Comparison of ENCODE assay signal across 8 cellular contexts in genomic region chr11:122748968-122749687, GRCh38.
DNase-seq lines count a peak whose midpoint lies in the region; ATAC-seq and TF ChIP-seq lines count a peak whose summit lies in the region.

No MANE protein-coding gene starts in this region.

- 45% methylated on average over 6 of the region's 6 CpGs for WGBS in right cardiac atrium

- no peaks in the 10 kb centered on the region for H3K9me3 ChIP-seq in right cardiac atrium (ENCODE audit: control insufficient read depth, low read length)

- peaks cover 4% of the 10 kb centered on the region for H3K9me3 Mint-ChIP-seq in activated T-helper 1 cell treated with anti-CD3 and anti-CD28 coated beads, Interleukin-12 subunit alpha, Interleukin-12 subunit beta, Interleukin-2, Interleukin-4 antibody, amounts not matched to agents 30 ng/mL and 10 ng/mL and 1 ng/mL, durations not matched to agents 14 hours and 24 hours and 36 hours
- H3K9me3 Mint-ChIP-seq in nephron progenitor cell: no peaks in the 10 kb centered on the region

- H3K27ac Mint-ChIP-seq in activated T-helper 1 cell treated with anti-CD3 and anti-CD28 coated beads, Interleukin-12 subunit alpha, Interleukin-12 subunit beta, Interleukin-2, Interleukin-4 antibody, amounts not matched to agents 30 ng/mL and 10 ng/mL and 1 ng/mL, durations not matched to agents 14 hours and 24 hours and 36 hours: peak overlapping the region; percentile 5
- H3K27ac Mint-ChIP-seq in nephron progenitor cell: no peak overlapping the region

- peaks cover 5% of the 10 kb centered on the region for H3K36me3 Mint-ChIP-seq in activated T-helper 1 cell treated with anti-CD3 and anti-CD28 coated beads, Interleukin-12 subunit alpha, Interleukin-12 subunit beta, Interleukin-2, Interleukin-4 antibody, amounts not matched to agents 30 ng/mL and 10 ng/mL and 1 ng/mL, durations not matched to agents 14 hours and 24 hours and 36 hours (ENCODE audit: low read depth)
- H3K36me3 Mint-ChIP-seq in nephron progenitor cell (ENCODE audit: low read depth): no peaks in the 10 kb centered on the region

- peaks cover 10% of the 10 kb centered on the region for H3K27me3 Mint-ChIP-seq in activated T-helper 1 cell treated with anti-CD3 and anti-CD28 coated beads, Interleukin-12 subunit alpha, Interleukin-12 subunit beta, Interleukin-2, Interleukin-4 antibody, amounts not matched to agents 30 ng/mL and 10 ng/mL and 1 ng/mL, durations not matched to agents 14 hours and 24 hours and 36 hours (ENCODE audit: insufficient read depth)
- no peaks in the 10 kb centered on the region for H3K27me3 Mint-ChIP-seq in nephron progenitor cell (ENCODE audit: low read depth, poor library complexity)

- TF ChIP-seq POLR2A in NB4 (IDR thresholded peaks at IDR 0.05; ENCODE audit: extremely low read depth, insufficient read length): no peak

- H3K4me3 ChIP-seq in NB4 (ENCODE audit: low read depth, low read length) (no peak overlapping the region), right cardiac atrium (ENCODE audit: low read length) (no peak overlapping the region)

- no peak overlapping the region for H3K27ac ChIP-seq in right cardiac atrium (ENCODE audit: low read length)

- H3K4me1 ChIP-seq in right cardiac atrium (ENCODE audit: control insufficient read depth, insufficient read depth, low read length): peaks cover 1% of the 10 kb centered on the region

- peak; percentile 85 for ATAC-seq in GM18498 (IDR thresholded peaks at IDR 0.05; ENCODE audit: unreplicated experiment)
- ATAC-seq in HG02610 (IDR thresholded peaks at IDR 0.05; ENCODE audit: unreplicated experiment): peak; percentile 83
- ATAC-seq in right cardiac atrium: peak; percentile 70

- H3K4me3 Mint-ChIP-seq in activated T-helper 1 cell treated with anti-CD3 and anti-CD28 coated beads, Interleukin-12 subunit alpha, Interleukin-12 subunit beta, Interleukin-2, Interleukin-4 antibody, amounts not matched to agents 30 ng/mL and 10 ng/mL and 1 ng/mL, durations not matched to agents 14 hours and 24 hours and 36 hours: no peak overlapping the region
- H3K4me3 Mint-ChIP-seq in nephron progenitor cell: no peak overlapping the region

- no peaks in the 10 kb centered on the region for H3K27me3 ChIP-seq in right cardiac atrium (ENCODE audit: control insufficient read depth, insufficient read depth)

- intact Hi-C loops in activated T-helper 1 cell treated with anti-CD3 and anti-CD28 coated beads, Interleukin-12 subunit alpha, Interleukin-12 subunit beta, Interleukin-2, Interleukin-4 antibody, amounts not matched to agents 30 ng/mL and 10 ng/mL and 1 ng/mL, durations not matched to agents 14 hours and 24 hours and 36 hours (cut with micrococcal nuclease): loop anchor here (1.0 to 10.0 kb wide), 3 partner anchors 26 to 993 kb away; partner anchors contain the start of gene ZNF202
- intact Hi-C loops in right cardiac atrium (cut with DNase I): no loop called here

- peaks cover 20% of the 10 kb centered on the region for H3K4me1 Mint-ChIP-seq in activated T-helper 1 cell treated with anti-CD3 and anti-CD28 coated beads, Interleukin-12 subunit alpha, Interleukin-12 subunit beta, Interleukin-2, Interleukin-4 antibody, amounts not matched to agents 30 ng/mL and 10 ng/mL and 1 ng/mL, durations not matched to agents 14 hours and 24 hours and 36 hours (ENCODE audit: low read depth)
- H3K4me1 Mint-ChIP-seq in nephron progenitor cell: peaks cover 48% of the 10 kb centered on the region

- peak; percentile 97 for DNase-seq in NB4 (ENCODE audit: low read depth)
- DNase-seq in activated T-helper 1 cell treated with anti-CD3 and anti-CD28 coated beads, Interleukin-12 subunit alpha, Interleukin-12 subunit beta, Interleukin-2, Interleukin-4 antibody, amounts not matched to agents 30 ng/mL and 10 ng/mL and 1 ng/mL, durations not matched to agents 14 hours and 24 hours and 36 hours (ENCODE audit: low spot score): peak; percentile 50
- peak in 1 of 3 donors; percentile 61 for DNase-seq in right cardiac atrium
- peak; percentile 32 to 56 (median 46) for DNase-seq in stimulated activated CD4-positive, alpha-beta T cell treated with anti-CD3 and anti-CD28 coated beads, TNF-alpha, amount 100 ng/mL, for 48 hours (ENCODE audit: low read depth in 3 of 3)
- DNase-seq in nephron progenitor cell: no peak
- DNase-seq in LoVo (ENCODE audit: low spot score): no peak

- TF ChIP-seq CTCF in NB4 (IDR thresholded peaks at IDR 0.05; ENCODE audit: low read depth, low read length) (no peak), nephron progenitor cell (IDR thresholded peaks at IDR 0.05) (no peak)

Comparison
In these comparisons a context has a peak if more than half of its experiments do, and no peak if none do; other contexts are left out.
1. DNase-seq: peak in NB4 (single experiment), activated T-helper 1 cell treated with anti-CD3 and anti-CD28 coated beads, Interleukin-12 subunit alpha, Interleukin-12 subunit beta, Interleukin-2, Interleukin-4 antibody, amounts not matched to agents 30 ng/mL and 10 ng/mL and 1 ng/mL, durations not matched to agents 14 hours and 24 hours and 36 hours (single experiment) and stimulated activated CD4-positive, alpha-beta T cell treated with anti-CD3 and anti-CD28 coated beads, TNF-alpha, amount 100 ng/mL, for 48 hours (3 of 3); none in nephron progenitor cell (single experiment) and LoVo (single experiment).
2. Peak in every context shown above with its lines, with median percentiles within 50 percentile points of each other: ATAC-seq.